In genomic region chr16:8632675-8633182, GRCh38 we compare ENCODE assay signal across 12 cellular contexts. TPM values are rescaled to one million over a fixed set of nuclear protein-coding genes. Genes with fewer than 3 reads are reported as not detected.
DNase-seq lines count a peak whose midpoint lies in the region; ATAC-seq, FAIRE-seq and TF ChIP-seq lines count a peak whose summit lies in the region.
"Had no signal": no experiment of that assay in that cellular context is flagged by ENCODE, and none has a peak within 500 bp of the region (broad histone marks: within the 10 kb centered on the region; RNA-seq: fewer than 3 reads in every experiment).

No MANE protein-coding gene starts in this region.

- H3K36me3 Mint-ChIP-seq in natural killer cell treated with Interleukin-12 subunit alpha and Interleukin-12 subunit beta and Interleukin-15 and Interleukin-18, amount 100 ng/mL, for 72 hours = peaks cover 20% of the 10 kb centered on the region

- H3K4me1 ChIP-seq in Peyer's patch = no peaks in the 10 kb centered on the region
- no peaks in the 10 kb centered on the region for H3K4me1 ChIP-seq in gastroesophageal sphincter
- H3K4me1 ChIP-seq in aorta (ENCODE audit: control insufficient read depth in 1 of 2, insufficient read depth in 2 of 2, low read length in 2 of 2) = no peaks in the 10 kb centered on the region

- H3K27me3 Mint-ChIP-seq in natural killer cell treated with Interleukin-12 subunit alpha and Interleukin-12 subunit beta and Interleukin-15 and Interleukin-18, amount 100 ng/mL, for 72 hours = no peaks in the 10 kb centered on the region

- H3K27ac ChIP-seq in Peyer's patch = peak overlapping the region; percentile 17 to 39 (median 31)
- peak overlapping the region in 2 of 4 donors; percentile 27 to 30 for H3K27ac ChIP-seq in gastroesophageal sphincter
- no peak overlapping the region for H3K27ac ChIP-seq in aorta (ENCODE audit: low read depth in 1 of 2, low read length in 2 of 2)

- peak overlapping the region; percentile 4 for H3K4me3 Mint-ChIP-seq in natural killer cell treated with Interleukin-12 subunit alpha and Interleukin-12 subunit beta and Interleukin-15 and Interleukin-18, amount 100 ng/mL, for 72 hours
- H3K4me3 Mint-ChIP-seq: neural crest cell had no signal

- ATAC-seq in gastroesophageal sphincter (peak; percentile 83), aorta (ENCODE audit: low FRiP score) (peak; percentile 61), GM19395 (IDR thresholded peaks at IDR 0.05; ENCODE audit: unreplicated experiment) (no peak), GM21723 (IDR thresholded peaks at IDR 0.05; ENCODE audit: unreplicated experiment) (no peak)
- ATAC-seq in natural killer cell treated with Interleukin-12 subunit alpha and Interleukin-12 subunit beta and Interleukin-15 and Interleukin-18, amount 100 ng/mL, for 72 hours = peak in 1 of 2 donors; percentile 45

- DNase-seq in Peyer's patch = no peak
- no peak for DNase-seq in natural killer cell treated with Interleukin-12 subunit alpha and Interleukin-12 subunit beta and Interleukin-15 and Interleukin-18, amount 100 ng/mL, for 72 hours (ENCODE audit: low spot score)
- peak in 1 of 2 donors; percentile 76 for DNase-seq in aorta
- no peak for DNase-seq in H54 (ENCODE audit: insufficient read length, low spot score)
- DNase-seq: amniotic stem cell; NCI-H526 treated with DMSO at 0.1 percent for 48 hours; stimulated activated CD4-positive, alpha-beta T cell treated with anti-CD3 and anti-CD28 coated beads, Interleukin-1b, Interleukin-23, amount 100 ng/mL, for 48 hours had no signal

- FAIRE-seq in H54 (lab: Jason Lieb, UNC) = no peak

- H3K9me3 ChIP-seq in Peyer's patch (no peaks in the 10 kb centered on the region), gastroesophageal sphincter (no peaks in the 10 kb centered on the region), aorta (ENCODE audit: control insufficient read depth, low read length) (no peaks in the 10 kb centered on the region)

- TF ChIP-seq POLR2A in Peyer's patch (IDR thresholded peaks at IDR 0.05) (no peak), gastroesophageal sphincter (IDR thresholded peaks at IDR 0.05) (peak in 1 of 2 donors; percentile 5), H54 (IDR thresholded peaks at IDR 0.05; ENCODE audit: low read depth, low read length) (no peak)

- no peaks in the 10 kb centered on the region for H3K9me3 Mint-ChIP-seq in natural killer cell treated with Interleukin-12 subunit alpha and Interleukin-12 subunit beta and Interleukin-15 and Interleukin-18, amount 100 ng/mL, for 72 hours
- H3K9me3 Mint-ChIP-seq: neural crest cell had no signal

- 81% methylated on average over 4 of the region's 5 CpGs; no CpG with 5 or more reads in 1 of the 2 donors for WGBS in gastroesophageal sphincter (ENCODE audit: low coverage in 1 of 2), 2 donors
- 82 to 84% methylated on average over 5 of the region's 5 CpGs for WGBS in aorta, 2 donors

- H3K4me3 ChIP-seq in Peyer's patch (no peak overlapping the region), gastroesophageal sphincter (no peak overlapping the region), aorta (ENCODE audit: low read length in 2 of 2) (no peak overlapping the region)

- peaks cover 10 to 21% of the 10 kb centered on the region in 2 donors for H3K4me1 Mint-ChIP-seq in natural killer cell treated with Interleukin-12 subunit alpha and Interleukin-12 subunit beta and Interleukin-15 and Interleukin-18, amount 100 ng/mL, for 72 hours (ENCODE audit: low read depth in 2 of 2)

- TF ChIP-seq CTCF in Peyer's patch (IDR thresholded peaks at IDR 0.05) (no peak), gastroesophageal sphincter (IDR thresholded peaks at IDR 0.05) (no peak)

- TF ChIP-seq EP300 in gastroesophageal sphincter (IDR thresholded peaks at IDR 0.05) = no peak

- H3K36me3 ChIP-seq in Peyer's patch (peaks cover 0 to 91% (median 0%) of the 10 kb centered on the region in 3 donors), gastroesophageal sphincter (peaks cover 0 to 96% of the 10 kb centered on the region in 2 donors), aorta (ENCODE audit: control insufficient read depth in 1 of 2, insufficient read depth in 2 of 2, low read length in 1 of 2) (peaks cover 0 to 13% of the 10 kb centered on the region in 2 donors)

- H3K27ac Mint-ChIP-seq in natural killer cell treated with Interleukin-12 subunit alpha and Interleukin-12 subunit beta and Interleukin-15 and Interleukin-18, amount 100 ng/mL, for 72 hours = peak overlapping the region in 1 of 2 donors; percentile 59

- H3K27me3 ChIP-seq in Peyer's patch (no peaks in the 10 kb centered on the region), gastroesophageal sphincter (no peaks in the 10 kb centered on the region), aorta (ENCODE audit: control insufficient read depth in 1 of 2, insufficient read depth in 2 of 2, low read length in 1 of 2) (no peaks in the 10 kb centered on the region)

- intact Hi-C loops in aorta (cut with DNase I) = no loop called here

RNA-seq across cellular contexts. Expression of gene METTL22, which starts 11.2 kb away (rescaled TPM):
- total RNA-seq in Peyer's patch (10 to 100 TPM; 25.0 to 86.5 (median 59.0) TPM), gastroesophageal sphincter (10 to 100 TPM; 14.4 to 31.9 (median 24.8) TPM), aorta (10 to 100 TPM; 39.6 to 42.8 TPM)
- total RNA-seq in natural killer cell treated with Interleukin-12 subunit alpha and Interleukin-12 subunit beta and Interleukin-15 and Interleukin-18, amount 100 ng/mL, for 72 hours = 10 to 100 TPM; 29.8 to 65.9 TPM
- 10 to 100 TPM; 41.7 to 49.7 TPM for polyA plus RNA-seq in aorta

RNA-seq across cellular contexts. Expression of gene ABAT, which starts 41.7 kb away (rescaled TPM):
- total RNA-seq in Peyer's patch (10 to 100 TPM in 3 of 4 donors, 1 to 10 TPM in 1; 8.3 to 33.5 (median 29.0) TPM), gastroesophageal sphincter (10 to 100 TPM in 2 of 4 donors, 1 to 10 TPM in 2; 5.3 to 15.6 (median 10.3) TPM), aorta (10 to 100 TPM; 10.3 to 11.5 TPM)
- total RNA-seq in natural killer cell treated with Interleukin-12 subunit alpha and Interleukin-12 subunit beta and Interleukin-15 and Interleukin-18, amount 100 ng/mL, for 72 hours = 1 to 10 TPM; 8.7 TPM
- 1 to 10 TPM; 6.6 to 8.9 TPM for polyA plus RNA-seq in aorta

RNA-seq across cellular contexts. Expression of gene TMEM114, which starts 42.4 kb away (rescaled TPM):
- total RNA-seq in Peyer's patch (not detected), gastroesophageal sphincter (not detected), aorta (not detected)
- total RNA-seq in natural killer cell treated with Interleukin-12 subunit alpha and Interleukin-12 subunit beta and Interleukin-15 and Interleukin-18, amount 100 ng/mL, for 72 hours = not detected
- not detected for polyA plus RNA-seq in aorta
- total RNA-seq: Daoy, neural crest cell had no signal

Comparison
In these comparisons a context has a peak if more than half of its experiments do, and no peak if none do; other contexts are left out.
1. H3K27ac ChIP-seq: peak in Peyer's patch (4 of 4); none in aorta (0 of 2).
2. ATAC-seq: peak in gastroesophageal sphincter (single experiment) and aorta (single experiment); none in GM19395 (single experiment) and GM21723 (single experiment).